11 cellular contexts compared by ENCODE assay signal in the genomic region with DNA sequence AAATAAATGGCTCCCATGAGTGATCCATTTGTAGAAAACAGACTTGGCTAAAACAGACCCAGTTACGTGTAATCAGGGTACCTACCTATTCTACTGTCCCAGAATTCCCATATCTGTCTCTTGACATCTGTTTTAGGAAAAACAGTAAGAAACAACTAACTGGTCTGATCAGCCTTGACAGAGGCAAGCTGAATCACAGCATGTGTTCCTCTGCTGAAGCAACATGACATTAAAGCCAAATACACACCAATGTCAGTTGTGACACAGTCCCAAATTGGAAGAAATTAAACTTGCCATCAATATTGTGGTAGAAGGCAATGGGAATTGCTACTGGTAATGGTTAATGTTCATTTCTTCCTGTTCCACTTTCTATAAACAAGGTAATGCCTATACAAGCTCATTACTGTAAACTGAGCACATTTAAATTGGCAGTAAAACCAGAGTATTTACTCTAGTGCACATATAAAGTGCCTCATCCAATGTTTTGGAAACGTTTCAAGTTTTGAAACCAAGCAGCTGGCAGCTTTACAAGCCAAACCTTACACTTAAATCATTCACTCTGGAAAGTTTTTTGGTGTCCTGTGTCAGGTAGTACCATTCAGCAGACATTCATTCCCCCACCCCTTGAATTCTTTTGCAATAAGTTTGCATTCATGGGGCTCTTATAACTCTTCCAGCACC. TPM values are rescaled to one million over a fixed set of nuclear protein-coding genes. Genes with fewer than 3 reads are reported as not detected.
DNase-seq lines count a peak whose midpoint lies in the region; ATAC-seq and TF ChIP-seq lines count a peak whose summit lies in the region.
"Had no signal": no experiment of that assay in that cellular context is flagged by ENCODE, and none has a peak within 500 bp of the region (broad histone marks: within the 10 kb centered on the region; RNA-seq: fewer than 3 reads in every experiment).

No MANE protein-coding gene starts in this region.

- H3K4me3 ChIP-seq in fibroblast of mammary gland (ENCODE audit: control insufficient read depth, low read depth, low read length) (no peak overlapping the region), smooth muscle cell (no peak overlapping the region)

- H4K20me1 ChIP-seq in smooth muscle cell (ENCODE audit: low read depth) = no peaks in the 10 kb centered on the region

- no peak overlapping the region for H3K9ac ChIP-seq in smooth muscle cell (ENCODE audit: low read depth)

- H3K27me3 ChIP-seq in smooth muscle cell (ENCODE audit: low read depth) = no peaks in the 10 kb centered on the region

- peaks cover 0 to 3% (median 0%) of the 10 kb centered on the region in 3 donors for H3K4me1 Mint-ChIP-seq in T-cell

- no peaks in the 10 kb centered on the region for H3K9me3 Mint-ChIP-seq in T-cell
- H3K9me3 Mint-ChIP-seq: activated naive CD4-positive, alpha-beta T cell treated with anti-CD3 and anti-CD28 coated beads for 36 hours had no signal

- CTCF ChIA-PET in T-cell (lab: Charles Lee) = no interaction called here

- H3K36me3 Mint-ChIP-seq in T-cell = no peaks in the 10 kb centered on the region

- WGBS in smooth muscle cell (ENCODE audit: low lambda C conversion rate) = 29% methylated on average over 2 of the region's 2 CpGs

- no peak for ATAC-seq in T-cell (replicated peaks in 1 of 4)
- no peak for ATAC-seq in GM21619 (IDR thresholded peaks at IDR 0.05; ENCODE audit: unreplicated experiment)

- H2AFZ ChIP-seq in smooth muscle cell (ENCODE audit: low read depth) = no peak overlapping the region

- no peak overlapping the region for H3K27ac Mint-ChIP-seq in T-cell
- H3K27ac Mint-ChIP-seq: activated naive CD4-positive, alpha-beta T cell treated with anti-CD3 and anti-CD28 coated beads for 36 hours had no signal

- H3K4me3 Mint-ChIP-seq in T-cell = no peak overlapping the region
- H3K4me3 Mint-ChIP-seq: activated naive CD4-positive, alpha-beta T cell treated with anti-CD3 and anti-CD28 coated beads for 36 hours had no signal

- peaks cover 22 to 32% of the 10 kb centered on the region in 2 donors for H3K27me3 Mint-ChIP-seq in T-cell

- no peaks in the 10 kb centered on the region for H3K36me3 ChIP-seq in smooth muscle cell (ENCODE audit: low read depth)

- H3K79me2 ChIP-seq in smooth muscle cell (ENCODE audit: low read depth) = no peaks in the 10 kb centered on the region

- H3K27ac ChIP-seq in smooth muscle cell (ENCODE audit: low read depth) = no peak overlapping the region
- H3K27ac ChIP-seq: VCaP had no signal

- peaks cover 7% of the 10 kb centered on the region for H3F3A ChIP-seq in smooth muscle cell (ENCODE audit: low read depth)

- H3K4me2 ChIP-seq in smooth muscle cell = peak overlapping the region; percentile 23

- H3K9me3 ChIP-seq in smooth muscle cell (replicated peaks; ENCODE audit: low read depth) = no peaks in the 10 kb centered on the region

- POLR2A ChIA-PET in T-cell (lab: Charles Lee) = no interaction called here

- TF ChIP-seq CTCF in fibroblast of mammary gland (conservative IDR thresholded peaks at IDR 0.05; ENCODE audit: control insufficient read depth, insufficient read depth, low read depth, low read length) (no peak), smooth muscle cell (IDR thresholded peaks at IDR 0.05; ENCODE audit: borderline replicate concordance, insufficient read depth, poor library complexity, severe bottlenecking) (no peak)

- no peaks in the 10 kb centered on the region for H3K4me1 ChIP-seq in smooth muscle cell (ENCODE audit: low read depth)

- DNase-seq in M059J (ENCODE audit: low read depth) = peak; percentile 80
- DNase-seq in NCI-H774 (lab: John Stamatoyannopoulos, UW) = peak; percentile 72
- DNase-seq in fibroblast of mammary gland (ENCODE audit: low read depth) = peak; percentile 65
- no peak for DNase-seq in smooth muscle cell (lab: John Stamatoyannopoulos, UW; ENCODE audit: unreplicated experiment)
- DNase-seq in superior temporal gyrus (ENCODE audit: extremely low spot score) = no peak
- no peak for DNase-seq in T-cell
- no peak for DNase-seq in occipital lobe (lab: John Stamatoyannopoulos, UW)
- DNase-seq: activated naive CD4-positive, alpha-beta T cell treated with anti-CD3 and anti-CD28 coated beads for 36 hours; NCI-H1930 had no signal

RNA-seq across cellular contexts. Expression of a gene that starts 26.9 kb away (rescaled TPM):
- total RNA-seq in M059J (2014; rRNA removed; shearing (Covaris generic)) = 0.17 TPM in 1 of 2 replicates, not detected in the other
- total RNA-seq in smooth muscle cell (0.22 and 2.9 TPM in 2 replicates), T-cell (under 1 TPM in 3 of 5 donors, not detected in 2; 0.47 to 0.95 (median 0.73) TPM), occipital lobe (6.1 TPM)
- polyA plus RNA-seq in smooth muscle cell = 0.49 TPM in 1 of 2 replicates, not detected in the other
- total RNA-seq: activated naive CD4-positive, alpha-beta T cell treated with anti-CD3 and anti-CD28 coated beads for 36 hours had no signal

Comparison
In these comparisons a context has a peak if more than half of its experiments do, and no peak if none do; other contexts are left out.
1. DNase-seq: peak in M059J (single experiment), NCI-H774 (single experiment) and fibroblast of mammary gland (single experiment); none in smooth muscle cell (single experiment), superior temporal gyrus (single experiment), T-cell (0 of 34) and occipital lobe (single experiment).